In genomic region chrX:155218777-155219176, GRCh38 we compare ENCODE assay signal across 17 cellular contexts. TPM values are rescaled to one million over a fixed set of nuclear protein-coding genes. Genes with fewer than 3 reads are reported as not detected.
A peak's percentile ranks its signal among the peaks of the same experiment; 100 is the strongest.
DNase-seq lines count a peak whose midpoint lies in the region; ATAC-seq, FAIRE-seq and TF ChIP-seq lines count a peak whose summit lies in the region.
"Had no signal": no experiment of that assay in that cellular context is flagged by ENCODE, and none has a peak within 500 bp of the region (broad histone marks: within the 10 kb centered on the region; RNA-seq: fewer than 3 reads in every experiment).

No MANE protein-coding gene starts in this region.

- FAIRE-seq in HepG2 (lab: Jason Lieb, UNC): no peak
- FAIRE-seq: HTR-8/SVneo, TTC549 had no signal

- BruUV-seq in HepG2 (replicated peaks; lab: Mats Ljungman, UMichigan): no TSS peak

- in situ Hi-C loops in HepG2 (cut with HindIII; ENCODE audit: extremely low pct_ligation_motif_present, low pct_unique_long_range_greater_than_20kb): no loop called here

- DNase-seq in HepG2 (ENCODE audit: low spot score) (no peak), right lobe of liver (no peak), hypothalamus (lab: John Stamatoyannopoulos, UW) (no peak)
- DNase-seq in central memory CD8-positive, alpha-beta T cell (ENCODE audit: low spot score in 2 of 2): no peak
- no peak for DNase-seq in stimulated activated naive CD8-positive, alpha-beta T cell treated with anti-CD3 and anti-CD28 coated beads, Interleukin-15, amount 100 ng/mL, for 72 hours
- DNase-seq in stimulated activated naive B cell treated with anti-CD40 and anti-IgM and Interleukin-4, amounts not matched to agents 10 μg/mL and 1 μg/mL and 100 μg/mL, for 72 hours: no peak
- DNase-seq: DMS 273 treated with DMSO at 0.1 percent for 48 hours, foreskin keratinocyte, left ventricle myocardium superior, NCI-H187, NCI-H446 treated with DMSO at 0.1 percent for 48 hours, SHP77 had no signal

- intact Hi-C loops in HepG2 (cut with micrococcal nuclease; ENCODE audit: unreplicated experiment) (no loop called here), right lobe of liver (cut with DNase I) (no loop called here)

- peak overlapping the region; percentile 56 for H3K27ac Mint-ChIP-seq in central memory CD8-positive, alpha-beta T cell (ENCODE audit: low read depth)
- no peak overlapping the region for H3K27ac Mint-ChIP-seq in stimulated activated naive CD8-positive, alpha-beta T cell treated with anti-CD3 and anti-CD28 coated beads, Interleukin-15, amount 100 ng/mL, for 72 hours
- H3K27ac Mint-ChIP-seq in stimulated activated naive B cell treated with anti-CD40 and anti-IgM and Interleukin-4, amounts not matched to agents 10 μg/mL and 1 μg/mL and 100 μg/mL, for 72 hours: no peak overlapping the region

- peaks cover 27% of the 10 kb centered on the region for H3K79me2 ChIP-seq in HepG2 (ENCODE audit: insufficient read depth, low read length)
- H3K79me2 ChIP-seq in SU-DHL-6 (ENCODE audit: insufficient read depth, low read length): peaks cover 46% of the 10 kb centered on the region

- no peaks in the 10 kb centered on the region for H3K9me3 Mint-ChIP-seq in central memory CD8-positive, alpha-beta T cell
- no peaks in the 10 kb centered on the region for H3K9me3 Mint-ChIP-seq in stimulated activated naive CD8-positive, alpha-beta T cell treated with anti-CD3 and anti-CD28 coated beads, Interleukin-15, amount 100 ng/mL, for 72 hours
- H3K9me3 Mint-ChIP-seq in stimulated activated naive B cell treated with anti-CD40 and anti-IgM and Interleukin-4, amounts not matched to agents 10 μg/mL and 1 μg/mL and 100 μg/mL, for 72 hours: no peaks in the 10 kb centered on the region

- H3K4me1 ChIP-seq in HepG2 (ENCODE audit: insufficient read depth, low read length): peaks cover 24% of the 10 kb centered on the region
- H3K4me1 ChIP-seq in right lobe of liver: no peaks in the 10 kb centered on the region
- H3K4me1 ChIP-seq: foreskin keratinocyte had no signal

- no peak for TF ChIP-seq EP300 in HepG2 (IDR thresholded peaks at IDR 0.05; ENCODE audit: low read depth in 2 of 2, low read length in 2 of 2)
- TF ChIP-seq EP300 in HepG2 (CRISPR knock-in tag; IDR thresholded peaks at IDR 0.05; ENCODE audit: borderline replicate concordance): no peak

- no peaks in the 10 kb centered on the region for H3K27me3 Mint-ChIP-seq in central memory CD8-positive, alpha-beta T cell
- no peaks in the 10 kb centered on the region for H3K27me3 Mint-ChIP-seq in stimulated activated naive CD8-positive, alpha-beta T cell treated with anti-CD3 and anti-CD28 coated beads, Interleukin-15, amount 100 ng/mL, for 72 hours
- H3K27me3 Mint-ChIP-seq in stimulated activated naive B cell treated with anti-CD40 and anti-IgM and Interleukin-4, amounts not matched to agents 10 μg/mL and 1 μg/mL and 100 μg/mL, for 72 hours: no peaks in the 10 kb centered on the region

- no peaks in the 10 kb centered on the region; the same call in 1 of the 2 replicates for H3F3A ChIP-seq in SU-DHL-6 (ENCODE audit: insufficient read depth)

- H3K9me3 ChIP-seq in HepG2 (ENCODE audit: low read length) (no peaks in the 10 kb centered on the region), right lobe of liver (no peaks in the 10 kb centered on the region), SU-DHL-6 (ENCODE audit: insufficient read depth, low read length) (no peaks in the 10 kb centered on the region)

- H3K27ac ChIP-seq in HepG2 (ENCODE audit: extremely low read length, insufficient read depth, low read length) (no peak overlapping the region), right lobe of liver (no peak overlapping the region), SU-DHL-6 (ENCODE audit: low read depth, low read length) (no peak overlapping the region)
- H3K27ac ChIP-seq: foreskin keratinocyte had no signal

- H3K4me3 ChIP-seq in HepG2 (replicated peaks in 1 of 3; ENCODE audit: insufficient read depth in 1 of 3, low read depth in 2 of 3, low read length in 3 of 3) (no peak overlapping the region), right lobe of liver (no peak overlapping the region), SU-DHL-6 (ENCODE audit: insufficient read depth, low read length, poor library complexity, severe bottlenecking) (no peak overlapping the region)

- peak overlapping the region; percentile 74; the same call in 1 of the 2 replicates for H3K4me2 ChIP-seq in HepG2 (ENCODE audit: low read depth, low read length)
- H3K4me2 ChIP-seq in SU-DHL-6 (ENCODE audit: low read depth, low read length, poor library complexity, severe bottlenecking): peak overlapping the region; percentile 98

- H3K27me3 ChIP-seq in HepG2 (ENCODE audit: control insufficient read depth in 1 of 2, insufficient read depth in 2 of 2, low read length in 2 of 2): no peaks in the 10 kb centered on the region
- no peaks in the 10 kb centered on the region for H3K27me3 ChIP-seq in right lobe of liver
- H3K27me3 ChIP-seq in SU-DHL-6 (ENCODE audit: low read length): no peaks in the 10 kb centered on the region
- H3K27me3 ChIP-seq: foreskin keratinocyte had no signal

- peaks cover 18% of the 10 kb centered on the region for H3K36me3 Mint-ChIP-seq in central memory CD8-positive, alpha-beta T cell (ENCODE audit: insufficient read depth)
- H3K36me3 Mint-ChIP-seq in stimulated activated naive B cell treated with anti-CD40 and anti-IgM and Interleukin-4, amounts not matched to agents 10 μg/mL and 1 μg/mL and 100 μg/mL, for 72 hours: peaks cover 7 to 17% of the 10 kb centered on the region in 2 donors

- H3K9ac ChIP-seq in HepG2 (ENCODE audit: insufficient read depth, low read depth, low read length) (no peak overlapping the region), SU-DHL-6 (ENCODE audit: low read length) (no peak overlapping the region)

- H2AFZ ChIP-seq in HepG2 (ENCODE audit: low read length): no peak overlapping the region
- no peak overlapping the region for H2AFZ ChIP-seq in SU-DHL-6 (ENCODE audit: low read depth, low read length, severe bottlenecking)

- CTCF ChIA-PET in HepG2 (lab: Yijun Ruan, JAX; ENCODE audit: low intra/inter-chr PET ratio, low total read pairs): no interaction called here

- TF ChIP-seq RAD21 in HepG2 (CRISPR knock-in tag; IDR thresholded peaks at IDR 0.05): no peak

- TF ChIP-seq POLR2A in HepG2 (IDR thresholded peaks at IDR 0.05; ENCODE audit: insufficient read depth in 1 of 2, low read depth in 2 of 2, low read length in 2 of 2) (no peak), right lobe of liver (IDR thresholded peaks at IDR 0.05) (no peak)

- TF ChIP-seq CTCF in HepG2 (CRISPR knock-in tag; IDR thresholded peaks at IDR 0.05) (no peak), right lobe of liver (IDR thresholded peaks at IDR 0.05) (no peak), SU-DHL-6 (IDR thresholded peaks at IDR 0.05; ENCODE audit: insufficient read depth, low read length, poor library complexity, severe bottlenecking) (no peak)

- H3K9me2 ChIP-seq in SU-DHL-6 (replicated peaks; ENCODE audit: insufficient read depth, low read length): no peaks in the 10 kb centered on the region

- H3K4me1 Mint-ChIP-seq in central memory CD8-positive, alpha-beta T cell: peaks cover 28% of the 10 kb centered on the region
- peaks cover 11% of the 10 kb centered on the region for H3K4me1 Mint-ChIP-seq in stimulated activated naive CD8-positive, alpha-beta T cell treated with anti-CD3 and anti-CD28 coated beads, Interleukin-15, amount 100 ng/mL, for 72 hours
- peaks cover 6 to 17% of the 10 kb centered on the region in 2 donors for H3K4me1 Mint-ChIP-seq in stimulated activated naive B cell treated with anti-CD40 and anti-IgM and Interleukin-4, amounts not matched to agents 10 μg/mL and 1 μg/mL and 100 μg/mL, for 72 hours

- H4K20me1 ChIP-seq in HepG2 (ENCODE audit: insufficient read depth, low read length): no peaks in the 10 kb centered on the region
- H4K20me1 ChIP-seq in SU-DHL-6 (ENCODE audit: low read depth, low read length): 0 out of 2 replicates have a peak, but pooled peaks cover 5% of the 10 kb centered on the region

- ATAC-seq in HepG2: no peak
- ATAC-seq in right lobe of liver: no peak
- ATAC-seq in central memory CD8-positive, alpha-beta T cell (replicated peaks; ENCODE audit: extremely low read depth, poor library complexity, severe bottlenecking): no peak
- no peak for ATAC-seq in stimulated activated naive CD8-positive, alpha-beta T cell treated with anti-CD3 and anti-CD28 coated beads, Interleukin-15, amount 100 ng/mL, for 72 hours
- no peak for ATAC-seq in HG03045 (IDR thresholded peaks at IDR 0.05; ENCODE audit: unreplicated experiment)
- no peak for ATAC-seq in stimulated activated naive B cell treated with anti-CD40 and anti-IgM and Interleukin-4, amounts not matched to agents 10 μg/mL and 1 μg/mL and 100 μg/mL, for 72 hours (replicated peaks)
- ATAC-seq: foreskin keratinocyte, left ventricle myocardium superior had no signal

- peak overlapping the region; percentile 5 for H3K4me3 Mint-ChIP-seq in central memory CD8-positive, alpha-beta T cell
- peak overlapping the region; percentile 50 to 64 for H3K4me3 Mint-ChIP-seq in stimulated activated naive CD8-positive, alpha-beta T cell treated with anti-CD3 and anti-CD28 coated beads, Interleukin-15, amount 100 ng/mL, for 72 hours
- no peak overlapping the region for H3K4me3 Mint-ChIP-seq in stimulated activated naive B cell treated with anti-CD40 and anti-IgM and Interleukin-4, amounts not matched to agents 10 μg/mL and 1 μg/mL and 100 μg/mL, for 72 hours

- H3K36me3 ChIP-seq in HepG2 (replicated peaks in 1 of 2; ENCODE audit: control insufficient read depth in 1 of 2, insufficient read depth in 2 of 2, low read length in 2 of 2) (0 out of 5 replicates have a peak, but pooled peaks cover 0 to 2% of the 10 kb centered on the region in 2 experiments), right lobe of liver (no peaks in the 10 kb centered on the region), SU-DHL-6 (ENCODE audit: low read length) (peaks cover 2% of the 10 kb centered on the region; the same call in 1 of the 2 replicates)

- POLR2A ChIA-PET in HepG2 (lab: Yijun Ruan, JAX): no interaction called here

- WGBS in HepG2 (ENCODE audit: low lambda C conversion rate): 95% methylated on average over 2 of the region's 2 CpGs
- WGBS in right lobe of liver (ENCODE audit: insufficient coverage, low coverage, low lambda C conversion rate, missing lambda C conversion rate): 33% methylated on average over 2 of the region's 2 CpGs

RNA-seq across cellular contexts. Expression of gene VBP1, which starts 2.5 kb away (rescaled TPM):
- total RNA-seq in HepG2 (2016; rRNA removed; fragmentation: Illumina TruSeq; extraction: Trizol): 72.6 and 95.2 TPM in 2 replicates
- total RNA-seq in HepG2 (2016; cell fraction: cytosol; rRNA removed; fragmentation: Illumina TruSeq; extraction: Trizol; ENCODE audit: low read depth): 10.5 and 12.8 TPM in 2 replicates
- total RNA-seq in HepG2 (2016; cell fraction: insoluble cytoplasmic fraction; rRNA removed; fragmentation: Illumina TruSeq; extraction: Trizol): 73.8 and 104 TPM in 2 replicates
- 30.7 and 34.9 TPM in 2 replicates for total RNA-seq in HepG2 (2016; cell fraction: membrane; rRNA removed; fragmentation: Illumina TruSeq; extraction: Trizol)
- total RNA-seq in HepG2 (2016; cell fraction: nucleus; rRNA removed; fragmentation: Illumina TruSeq; extraction: Trizol): 29.9 and 31.4 TPM in 2 replicates
- polyA plus RNA-seq in HepG2 (2011; rRNA removed): 14.0 and 20.4 TPM in 2 replicates
- 7.4 and 12.0 TPM in 2 replicates for polyA plus RNA-seq in HepG2 (2011; cell fraction: cytosol; rRNA removed)
- polyA plus RNA-seq in HepG2 (2011; cell fraction: nucleus; rRNA removed): 2.6 and 5.2 TPM in 2 replicates
- polyA plus RNA-seq in HepG2 (2012): 18.8 and 32.1 TPM in 2 replicates
- polyA plus RNA-seq in HepG2 (2016; cell fraction: cytosol; fragmentation: Illumina TruSeq; extraction: Trizol; ENCODE audit: low read depth): 10.1 and 10.5 TPM in 2 replicates
- 76.9 and 90.5 TPM in 2 replicates for polyA plus RNA-seq in HepG2 (2016; cell fraction: insoluble cytoplasmic fraction; fragmentation: Illumina TruSeq; extraction: Trizol; ENCODE audit: low read depth)
- polyA plus RNA-seq in HepG2 (2016; cell fraction: membrane; fragmentation: Illumina TruSeq; extraction: Trizol; ENCODE audit: low read depth): 21.7 and 22.4 TPM in 2 replicates
- 34.8 and 38.4 TPM in 2 replicates for polyA plus RNA-seq in HepG2 (2016; cell fraction: nucleus; fragmentation: Illumina TruSeq; extraction: Trizol; ENCODE audit: insufficient read depth, low read depth)
- polyA minus RNA-seq in HepG2 (2011; rRNA and poly(A)+ RNA removed; ENCODE audit: low replicate concordance): 2.6 and 4.7 TPM in 2 replicates
- polyA minus RNA-seq in HepG2 (2011; cell fraction: cytosol; rRNA and poly(A)+ RNA removed): 10.0 and 10.5 TPM in 2 replicates
- polyA minus RNA-seq in HepG2 (2011; cell fraction: nucleus; rRNA and poly(A)+ RNA removed): 8.9 and 9.1 TPM in 2 replicates
- 10 to 100 TPM; 14.5 to 18.9 (median 16.8) TPM for total RNA-seq in right lobe of liver

RNA-seq across cellular contexts. Expression of gene RAB39B, which starts 45.5 kb away (rescaled TPM):
- total RNA-seq in HepG2 (2016; rRNA removed; fragmentation: Illumina TruSeq; extraction: Trizol) (0.07 and 0.15 TPM in 2 replicates), right lobe of liver (under 1 TPM in 4 of 6 experiments, not detected in 2; 0.05 to 0.11 (median 0.06) TPM)
- 0.18 and 0.30 TPM in 2 replicates for total RNA-seq in HepG2 (2016; cell fraction: cytosol; rRNA removed; fragmentation: Illumina TruSeq; extraction: Trizol; ENCODE audit: low read depth)
- 0.13 and 0.21 TPM in 2 replicates for total RNA-seq in HepG2 (2016; cell fraction: insoluble cytoplasmic fraction; rRNA removed; fragmentation: Illumina TruSeq; extraction: Trizol)
- total RNA-seq in HepG2 (2016; cell fraction: membrane; rRNA removed; fragmentation: Illumina TruSeq; extraction: Trizol): 0.17 and 0.22 TPM in 2 replicates
- total RNA-seq in HepG2 (2016; cell fraction: nucleus; rRNA removed; fragmentation: Illumina TruSeq; extraction: Trizol): 0.12 TPM in 1 of 2 replicates, not detected in the other
- 0.04 and 0.05 TPM in 2 replicates for polyA plus RNA-seq in HepG2 (2011; rRNA removed)
- 0.05 and 0.06 TPM in 2 replicates for polyA plus RNA-seq in HepG2 (2011; cell fraction: cytosol; rRNA removed)
- polyA plus RNA-seq in HepG2 (2011; cell fraction: nucleus; rRNA removed): not detected in 2 replicates
- 0.04 TPM in 2 replicates for polyA plus RNA-seq in HepG2 (2012)
- polyA plus RNA-seq in HepG2 (2016; cell fraction: cytosol; fragmentation: Illumina TruSeq; extraction: Trizol; ENCODE audit: low read depth): 0.09 and 0.10 TPM in 2 replicates
- 0.11 and 0.16 TPM in 2 replicates for polyA plus RNA-seq in HepG2 (2016; cell fraction: insoluble cytoplasmic fraction; fragmentation: Illumina TruSeq; extraction: Trizol; ENCODE audit: low read depth)
- 0.14 and 0.23 TPM in 2 replicates for polyA plus RNA-seq in HepG2 (2016; cell fraction: membrane; fragmentation: Illumina TruSeq; extraction: Trizol; ENCODE audit: low read depth)
- 0.12 and 0.16 TPM in 2 replicates for polyA plus RNA-seq in HepG2 (2016; cell fraction: nucleus; fragmentation: Illumina TruSeq; extraction: Trizol; ENCODE audit: insufficient read depth, low read depth)
- not detected in 2 replicates for polyA minus RNA-seq in HepG2 (2011; rRNA and poly(A)+ RNA removed; ENCODE audit: low replicate concordance)
- not detected in 2 replicates for polyA minus RNA-seq in HepG2 (2011; cell fraction: cytosol; rRNA and poly(A)+ RNA removed)
- not detected in 2 replicates for polyA minus RNA-seq in HepG2 (2011; cell fraction: nucleus; rRNA and poly(A)+ RNA removed)
- total RNA-seq: foreskin keratinocyte, left ventricle myocardium superior, M059J had no signal

Comparison
In these comparisons a context has a peak if more than half of its experiments do, and no peak if none do; other contexts are left out.
1. H3K4me3 Mint-ChIP-seq: peak in central memory CD8-positive, alpha-beta T cell (single experiment) and stimulated activated naive CD8-positive, alpha-beta T cell treated with anti-CD3 and anti-CD28 coated beads, Interleukin-15, amount 100 ng/mL, for 72 hours (2 of 2); none in stimulated activated naive B cell treated with anti-CD40 and anti-IgM and Interleukin-4, amounts not matched to agents 10 μg/mL and 1 μg/mL and 100 μg/mL, for 72 hours (0 of 2).